In the genomic region with DNA sequence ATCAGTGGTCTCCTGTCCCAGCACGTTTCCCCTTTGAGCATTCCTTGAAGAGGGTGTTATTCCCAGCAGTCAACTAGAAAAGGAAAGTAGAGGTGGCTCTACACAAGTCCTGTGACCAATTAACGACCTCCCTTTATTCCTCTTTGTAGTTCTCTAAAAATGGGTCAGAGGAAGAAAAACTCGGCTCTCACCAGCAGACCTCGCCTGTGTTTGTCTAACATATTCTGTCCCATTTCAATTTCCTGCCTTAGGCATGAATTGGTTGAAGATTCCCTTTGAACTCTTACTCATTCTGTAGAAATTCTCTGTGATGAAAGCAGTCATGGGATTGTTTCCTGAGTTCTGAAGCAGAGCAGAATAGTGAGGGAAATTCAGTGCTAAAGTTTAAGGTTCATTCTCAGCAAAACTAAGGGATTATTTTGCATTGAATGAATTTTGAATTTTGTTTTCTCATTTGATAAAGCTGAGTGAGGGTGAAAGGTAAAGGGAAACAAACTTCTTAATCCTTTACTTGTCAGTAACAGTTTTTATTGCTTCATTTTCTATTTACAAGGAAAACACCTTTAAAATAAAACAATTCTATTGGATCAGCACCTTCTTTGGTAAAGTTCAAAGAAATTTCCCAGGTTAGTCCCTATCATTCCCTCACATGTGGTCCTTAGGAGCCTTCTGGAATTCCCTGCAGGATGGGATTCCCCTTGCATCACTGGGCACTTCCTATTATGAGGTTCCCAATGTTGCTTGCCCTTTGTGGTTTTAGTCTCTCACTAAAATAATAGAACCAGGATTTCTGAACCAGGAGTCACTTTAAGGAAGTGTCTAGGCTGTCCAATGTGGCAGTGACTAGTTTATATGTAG, we compare ENCODE assay signal across 1 cellular context.
TF ChIP-seq lines count a peak whose summit lies in the region.

No MANE protein-coding gene starts in this region.

TF ChIP-seq in HepG2, 621 proteins besides CTCF, POLR2A, EP300 and RAD21 (continued from another document and continues in another):
- TF ChIP-seq, protein P1, sequence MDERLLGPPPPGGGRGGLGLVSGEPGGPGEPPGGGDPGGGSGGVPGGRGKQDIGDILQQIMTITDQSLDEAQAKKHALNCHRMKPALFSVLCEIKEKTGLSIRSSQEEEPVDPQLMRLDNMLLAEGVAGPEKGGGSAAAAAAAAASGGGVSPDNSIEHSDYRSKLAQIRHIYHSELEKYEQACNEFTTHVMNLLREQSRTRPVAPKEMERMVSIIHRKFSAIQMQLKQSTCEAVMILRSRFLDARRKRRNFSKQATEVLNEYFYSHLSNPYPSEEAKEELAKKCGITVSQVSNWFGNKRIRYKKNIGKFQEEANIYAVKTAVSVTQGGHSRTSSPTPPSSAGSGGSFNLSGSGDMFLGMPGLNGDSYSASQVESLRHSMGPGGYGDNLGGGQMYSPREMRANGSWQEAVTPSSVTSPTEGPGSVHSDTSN (CRISPR knock-in tag; IDR thresholded peaks at IDR 0.05), result no peak; the same call in 1 of the 2 replicates
- TF ChIP-seq ZFAT (CRISPR knock-in tag; conservative IDR thresholded peaks at IDR 0.05) (no peak), ZNF17 (CRISPR knock-in tag; IDR thresholded peaks at IDR 0.05) (no peak), ZNF207 (IDR thresholded peaks at IDR 0.05; ENCODE audit: borderline replicate concordance) (no peak), FOXA3 (CRISPR knock-in tag; IDR thresholded peaks at IDR 0.05) (peak; percentile 87), MYC (CRISPR knock-in tag; IDR thresholded peaks at IDR 0.05; ENCODE audit: borderline replicate concordance) (no peak), ZFP36L1 (CRISPR knock-in tag; IDR thresholded peaks at IDR 0.05) (peak; percentile 61; the same call in 1 of the 2 replicates), HDAC1 (CRISPR knock-in tag; IDR thresholded peaks at IDR 0.05) (peak; percentile 45; the same call in 1 of the 2 replicates), NR1H2 (CRISPR knock-in tag; IDR thresholded peaks at IDR 0.05; ENCODE audit: borderline replicate concordance, low read depth) (no peak), ESRRA (CRISPR knock-in tag; IDR thresholded peaks at IDR 0.05; ENCODE audit: low read depth) (no peak; the same call in 1 of the 2 replicates), ZNF790 (CRISPR knock-in tag; IDR thresholded peaks at IDR 0.05; ENCODE audit: borderline replicate concordance) (no peak), SSRP1 (CRISPR knock-in tag; IDR thresholded peaks at IDR 0.05) (no peak), RARA (CRISPR knock-in tag; IDR thresholded peaks at IDR 0.05) (peak; percentile 91), ZNF720 (CRISPR knock-in tag; IDR thresholded peaks at IDR 0.05) (no peak), SETDB1 (CRISPR knock-in tag; IDR thresholded peaks at IDR 0.05; ENCODE audit: borderline replicate concordance) (no peak), TEAD2 (CRISPR knock-in tag; IDR thresholded peaks at IDR 0.05) (no peak), ZSCAN30 (CRISPR knock-in tag; IDR thresholded peaks at IDR 0.05) (no peak), RFX3 (CRISPR knock-in tag; IDR thresholded peaks at IDR 0.05) (no peak; the same call in 1 of the 2 replicates), ATM (IDR thresholded peaks at IDR 0.05; ENCODE audit: borderline replicate concordance) (no peak), ZBTB1 (CRISPR knock-in tag; IDR thresholded peaks at IDR 0.05; ENCODE audit: borderline replicate concordance) (no peak), ZNF75D (CRISPR knock-in tag; IDR thresholded peaks at IDR 0.05; ENCODE audit: borderline replicate concordance) (no peak), NR3C1 (CRISPR knock-in tag; IDR thresholded peaks at IDR 0.05) (no peak), ZC3H13 (CRISPR knock-in tag; IDR thresholded peaks at IDR 0.05) (no peak), FOXO1 (CRISPR knock-in tag; IDR thresholded peaks at IDR 0.05) (peak; percentile 84), ZBTB7A (CRISPR knock-in tag; IDR thresholded peaks at IDR 0.05) (no peak), HOXA5 (CRISPR knock-in tag; IDR thresholded peaks at IDR 0.05) (no peak; the same call in 1 of the 2 replicates), ZSCAN9 (CRISPR knock-in tag; IDR thresholded peaks at IDR 0.05; ENCODE audit: borderline replicate concordance) (peak; percentile 75; the same call in 1 of the 2 replicates), FIP1L1 (IDR thresholded peaks at IDR 0.05; ENCODE audit: borderline replicate concordance, insufficient read depth, low read depth, low read length) (no peak), ZNF331 (CRISPR knock-in tag; IDR thresholded peaks at IDR 0.05) (peak; percentile 69), KLF11 (CRISPR knock-in tag; IDR thresholded peaks at IDR 0.05) (peak; percentile 84), ZNF816 (CRISPR knock-in tag; IDR thresholded peaks at IDR 0.05; ENCODE audit: borderline replicate concordance) (peak; percentile 46; the same call in 1 of the 2 replicates), ZNF841 (CRISPR knock-in tag; IDR thresholded peaks at IDR 0.05; ENCODE audit: borderline replicate concordance) (no peak), ELF4 (CRISPR knock-in tag; IDR thresholded peaks at IDR 0.05; ENCODE audit: borderline replicate concordance) (no peak), ERF (CRISPR knock-in tag; IDR thresholded peaks at IDR 0.05) (peak; percentile 84), ZNF777 (CRISPR knock-in tag; IDR thresholded peaks at IDR 0.05) (no peak), GABPB1 (CRISPR knock-in tag; IDR thresholded peaks at IDR 0.05) (0 out of 2 replicates have a peak, but pooled peaks have one; percentile 34)
- TF ChIP-seq, protein P2, sequence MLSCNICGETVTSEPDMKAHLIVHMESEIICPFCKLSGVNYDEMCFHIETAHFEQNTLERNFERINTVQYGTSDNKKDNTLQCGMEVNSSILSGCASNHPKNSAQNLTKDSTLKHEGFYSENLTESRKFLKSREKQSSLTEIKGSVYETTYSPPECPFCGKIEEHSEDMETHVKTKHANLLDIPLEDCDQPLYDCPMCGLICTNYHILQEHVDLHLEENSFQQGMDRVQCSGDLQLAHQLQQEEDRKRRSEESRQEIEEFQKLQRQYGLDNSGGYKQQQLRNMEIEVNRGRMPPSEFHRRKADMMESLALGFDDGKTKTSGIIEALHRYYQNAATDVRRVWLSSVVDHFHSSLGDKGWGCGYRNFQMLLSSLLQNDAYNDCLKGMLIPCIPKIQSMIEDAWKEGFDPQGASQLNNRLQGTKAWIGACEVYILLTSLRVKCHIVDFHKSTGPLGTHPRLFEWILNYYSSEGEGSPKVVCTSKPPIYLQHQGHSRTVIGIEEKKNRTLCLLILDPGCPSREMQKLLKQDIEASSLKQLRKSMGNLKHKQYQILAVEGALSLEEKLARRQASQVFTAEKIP (CRISPR knock-in tag; IDR thresholded peaks at IDR 0.05; ENCODE audit: borderline replicate concordance), result no peak
- TF ChIP-seq, protein P3, sequence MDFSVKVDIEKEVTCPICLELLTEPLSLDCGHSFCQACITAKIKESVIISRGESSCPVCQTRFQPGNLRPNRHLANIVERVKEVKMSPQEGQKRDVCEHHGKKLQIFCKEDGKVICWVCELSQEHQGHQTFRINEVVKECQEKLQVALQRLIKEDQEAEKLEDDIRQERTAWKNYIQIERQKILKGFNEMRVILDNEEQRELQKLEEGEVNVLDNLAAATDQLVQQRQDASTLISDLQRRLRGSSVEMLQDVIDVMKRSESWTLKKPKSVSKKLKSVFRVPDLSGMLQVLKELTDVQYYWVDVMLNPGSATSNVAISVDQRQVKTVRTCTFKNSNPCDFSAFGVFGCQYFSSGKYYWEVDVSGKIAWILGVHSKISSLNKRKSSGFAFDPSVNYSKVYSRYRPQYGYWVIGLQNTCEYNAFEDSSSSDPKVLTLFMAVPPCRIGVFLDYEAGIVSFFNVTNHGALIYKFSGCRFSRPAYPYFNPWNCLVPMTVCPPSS (IDR thresholded peaks at IDR 0.05), result no peak
- TF ChIP-seq, protein P4, sequence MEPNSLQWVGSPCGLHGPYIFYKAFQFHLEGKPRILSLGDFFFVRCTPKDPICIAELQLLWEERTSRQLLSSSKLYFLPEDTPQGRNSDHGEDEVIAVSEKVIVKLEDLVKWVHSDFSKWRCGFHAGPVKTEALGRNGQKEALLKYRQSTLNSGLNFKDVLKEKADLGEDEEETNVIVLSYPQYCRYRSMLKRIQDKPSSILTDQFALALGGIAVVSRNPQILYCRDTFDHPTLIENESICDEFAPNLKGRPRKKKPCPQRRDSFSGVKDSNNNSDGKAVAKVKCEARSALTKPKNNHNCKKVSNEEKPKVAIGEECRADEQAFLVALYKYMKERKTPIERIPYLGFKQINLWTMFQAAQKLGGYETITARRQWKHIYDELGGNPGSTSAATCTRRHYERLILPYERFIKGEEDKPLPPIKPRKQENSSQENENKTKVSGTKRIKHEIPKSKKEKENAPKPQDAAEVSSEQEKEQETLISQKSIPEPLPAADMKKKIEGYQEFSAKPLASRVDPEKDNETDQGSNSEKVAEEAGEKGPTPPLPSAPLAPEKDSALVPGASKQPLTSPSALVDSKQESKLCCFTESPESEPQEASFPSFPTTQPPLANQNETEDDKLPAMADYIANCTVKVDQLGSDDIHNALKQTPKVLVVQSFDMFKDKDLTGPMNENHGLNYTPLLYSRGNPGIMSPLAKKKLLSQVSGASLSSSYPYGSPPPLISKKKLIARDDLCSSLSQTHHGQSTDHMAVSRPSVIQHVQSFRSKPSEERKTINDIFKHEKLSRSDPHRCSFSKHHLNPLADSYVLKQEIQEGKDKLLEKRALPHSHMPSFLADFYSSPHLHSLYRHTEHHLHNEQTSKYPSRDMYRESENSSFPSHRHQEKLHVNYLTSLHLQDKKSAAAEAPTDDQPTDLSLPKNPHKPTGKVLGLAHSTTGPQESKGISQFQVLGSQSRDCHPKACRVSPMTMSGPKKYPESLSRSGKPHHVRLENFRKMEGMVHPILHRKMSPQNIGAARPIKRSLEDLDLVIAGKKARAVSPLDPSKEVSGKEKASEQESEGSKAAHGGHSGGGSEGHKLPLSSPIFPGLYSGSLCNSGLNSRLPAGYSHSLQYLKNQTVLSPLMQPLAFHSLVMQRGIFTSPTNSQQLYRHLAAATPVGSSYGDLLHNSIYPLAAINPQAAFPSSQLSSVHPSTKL (CRISPR knock-in tag; IDR thresholded peaks at IDR 0.05), result peak; percentile 98
- TF ChIP-seq, protein P5, sequence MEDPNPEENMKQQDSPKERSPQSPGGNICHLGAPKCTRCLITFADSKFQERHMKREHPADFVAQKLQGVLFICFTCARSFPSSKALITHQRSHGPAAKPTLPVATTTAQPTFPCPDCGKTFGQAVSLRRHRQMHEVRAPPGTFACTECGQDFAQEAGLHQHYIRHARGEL (CRISPR knock-in tag; IDR thresholded peaks at IDR 0.05), result no peak
- TF ChIP-seq, protein P6, sequence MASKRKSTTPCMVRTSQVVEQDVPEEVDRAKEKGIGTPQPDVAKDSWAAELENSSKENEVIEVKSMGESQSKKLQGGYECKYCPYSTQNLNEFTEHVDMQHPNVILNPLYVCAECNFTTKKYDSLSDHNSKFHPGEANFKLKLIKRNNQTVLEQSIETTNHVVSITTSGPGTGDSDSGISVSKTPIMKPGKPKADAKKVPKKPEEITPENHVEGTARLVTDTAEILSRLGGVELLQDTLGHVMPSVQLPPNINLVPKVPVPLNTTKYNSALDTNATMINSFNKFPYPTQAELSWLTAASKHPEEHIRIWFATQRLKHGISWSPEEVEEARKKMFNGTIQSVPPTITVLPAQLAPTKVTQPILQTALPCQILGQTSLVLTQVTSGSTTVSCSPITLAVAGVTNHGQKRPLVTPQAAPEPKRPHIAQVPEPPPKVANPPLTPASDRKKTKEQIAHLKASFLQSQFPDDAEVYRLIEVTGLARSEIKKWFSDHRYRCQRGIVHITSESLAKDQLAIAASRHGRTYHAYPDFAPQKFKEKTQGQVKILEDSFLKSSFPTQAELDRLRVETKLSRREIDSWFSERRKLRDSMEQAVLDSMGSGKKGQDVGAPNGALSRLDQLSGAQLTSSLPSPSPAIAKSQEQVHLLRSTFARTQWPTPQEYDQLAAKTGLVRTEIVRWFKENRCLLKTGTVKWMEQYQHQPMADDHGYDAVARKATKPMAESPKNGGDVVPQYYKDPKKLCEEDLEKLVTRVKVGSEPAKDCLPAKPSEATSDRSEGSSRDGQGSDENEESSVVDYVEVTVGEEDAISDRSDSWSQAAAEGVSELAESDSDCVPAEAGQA (IDR thresholded peaks at IDR 0.05; ENCODE audit: low read depth), result no peak
- TF ChIP-seq, protein P6 (CRISPR knock-in tag; IDR thresholded peaks at IDR 0.05; ENCODE audit: borderline replicate concordance), result no peak; the same call in 1 of the 2 replicates
- TF ChIP-seq, protein P7, sequence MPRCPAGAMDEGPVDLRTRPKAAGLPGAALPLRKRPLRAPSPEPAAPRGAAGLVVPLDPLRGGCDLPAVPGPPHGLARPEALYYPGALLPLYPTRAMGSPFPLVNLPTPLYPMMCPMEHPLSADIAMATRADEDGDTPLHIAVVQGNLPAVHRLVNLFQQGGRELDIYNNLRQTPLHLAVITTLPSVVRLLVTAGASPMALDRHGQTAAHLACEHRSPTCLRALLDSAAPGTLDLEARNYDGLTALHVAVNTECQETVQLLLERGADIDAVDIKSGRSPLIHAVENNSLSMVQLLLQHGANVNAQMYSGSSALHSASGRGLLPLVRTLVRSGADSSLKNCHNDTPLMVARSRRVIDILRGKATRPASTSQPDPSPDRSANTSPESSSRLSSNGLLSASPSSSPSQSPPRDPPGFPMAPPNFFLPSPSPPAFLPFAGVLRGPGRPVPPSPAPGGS (CRISPR knock-in tag; IDR thresholded peaks at IDR 0.05), result 0 out of 2 replicates have a peak, but pooled peaks have one; percentile 13
- TF ChIP-seq, protein P8, sequence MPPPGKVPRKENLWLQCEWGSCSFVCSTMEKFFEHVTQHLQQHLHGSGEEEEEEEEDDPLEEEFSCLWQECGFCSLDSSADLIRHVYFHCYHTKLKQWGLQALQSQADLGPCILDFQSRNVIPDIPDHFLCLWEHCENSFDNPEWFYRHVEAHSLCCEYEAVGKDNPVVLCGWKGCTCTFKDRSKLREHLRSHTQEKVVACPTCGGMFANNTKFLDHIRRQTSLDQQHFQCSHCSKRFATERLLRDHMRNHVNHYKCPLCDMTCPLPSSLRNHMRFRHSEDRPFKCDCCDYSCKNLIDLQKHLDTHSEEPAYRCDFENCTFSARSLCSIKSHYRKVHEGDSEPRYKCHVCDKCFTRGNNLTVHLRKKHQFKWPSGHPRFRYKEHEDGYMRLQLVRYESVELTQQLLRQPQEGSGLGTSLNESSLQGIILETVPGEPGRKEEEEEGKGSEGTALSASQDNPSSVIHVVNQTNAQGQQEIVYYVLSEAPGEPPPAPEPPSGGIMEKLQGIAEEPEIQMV (CRISPR knock-in tag; IDR thresholded peaks at IDR 0.05; ENCODE audit: low read depth), result no peak; the same call in 1 of the 2 replicates
